Comparison of ENCODE assay signal across 15 cellular contexts in the genomic region with DNA sequence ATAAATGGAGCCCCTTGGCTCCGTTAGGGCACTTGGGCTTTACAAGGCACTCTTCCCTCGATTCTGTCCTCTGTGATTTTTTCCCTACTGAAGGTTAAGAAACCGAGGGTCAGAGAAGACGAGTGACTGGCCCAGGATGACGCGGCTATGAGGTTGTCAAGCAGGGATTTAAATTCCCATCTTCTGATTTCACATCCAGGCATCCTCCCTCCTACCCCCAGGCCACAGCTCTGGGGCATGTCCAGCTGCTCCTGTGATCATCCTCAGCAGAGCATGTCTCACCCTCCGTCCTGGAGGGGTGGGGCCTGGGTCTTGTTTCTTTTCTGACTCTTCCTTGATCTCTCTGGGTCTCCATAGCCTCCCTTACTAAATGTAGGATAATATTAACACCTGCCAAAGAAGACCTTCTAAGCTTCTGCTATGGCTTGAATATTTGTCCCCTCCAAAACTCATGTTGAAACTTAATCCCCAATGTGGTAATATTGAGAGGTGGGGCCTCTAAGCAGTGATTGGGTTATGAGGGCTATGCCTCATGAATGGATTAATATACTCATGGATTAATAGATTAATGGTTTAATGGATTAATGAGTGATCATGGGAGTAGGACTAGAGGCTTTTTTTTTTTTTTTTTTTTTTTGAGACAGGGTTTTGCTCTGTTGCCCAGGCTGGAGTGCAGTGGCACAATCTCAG. TPM values are rescaled to one million over a fixed set of nuclear protein-coding genes. Genes with fewer than 3 reads are reported as not detected.
DNase-seq lines count a peak whose midpoint lies in the region; ATAC-seq and TF ChIP-seq lines count a peak whose summit lies in the region.
"Had no signal": no experiment of that assay in that cellular context is flagged by ENCODE, and none has a peak within 500 bp of the region (broad histone marks: within the 10 kb centered on the region; RNA-seq: fewer than 3 reads in every experiment).

No MANE protein-coding gene starts in this region.

- peaks cover 27 to 31% of the 10 kb centered on the region in 2 experiments for H3K4me1 Mint-ChIP-seq in H9
- H3K4me1 Mint-ChIP-seq in activated CD4-positive, alpha-beta memory T cell treated with anti-CD3 and anti-CD28 coated beads for 36 hours (ENCODE audit: low read depth): no peaks in the 10 kb centered on the region
- H3K4me1 Mint-ChIP-seq: activated CD4-positive, alpha-beta memory T cell treated with anti-CD3 and anti-CD28 coated beads, Interleukin-2, amount 10 ng/mL, durations not matched to agents 7 days and 5 days had no signal

- no peak overlapping the region for H3T11ph ChIP-seq in H9 (ENCODE audit: low read length)

- no peak overlapping the region for H2BK15ac ChIP-seq in H9 (ENCODE audit: low read depth, low read length)

- H4K91ac ChIP-seq in H9 (ENCODE audit: insufficient read length, low read depth, low read length): no peak overlapping the region

- no peak overlapping the region for H3K56ac ChIP-seq in H9 (ENCODE audit: insufficient read length, low read depth, low read length)

- H3K9ac ChIP-seq in H9 (ENCODE audit: extremely low read depth, insufficient read length, low read length) (no peak overlapping the region), smooth muscle cell (ENCODE audit: low read depth) (no peak overlapping the region)

- DNase-seq in H9 (peak; percentile 17), SJCRH30 (peak; percentile 59 to 70), fibroblast of peridontal ligament (ENCODE audit: extremely low read depth) (peak; percentile 35), smooth muscle cell (lab: John Stamatoyannopoulos, UW; ENCODE audit: unreplicated experiment) (no peak), NCI-H2107 (lab: John Stamatoyannopoulos, UW) (no peak)
- no peak for DNase-seq in activated CD4-positive, alpha-beta memory T cell treated with anti-CD3 and anti-CD28 coated beads for 36 hours
- DNase-seq: activated CD4-positive, alpha-beta memory T cell treated with anti-CD3 and anti-CD28 coated beads, Interleukin-2, amount 10 ng/mL, durations not matched to agents 7 days and 5 days; activated gamma-delta T cell; cerebellar nuclear complex; DMS 273 treated with DMSO at 0.1 percent for 48 hours; foreskin melanocyte; Kasumi-1; left cardiac atrium; naive thymus-derived CD8-positive, alpha-beta T cell had no signal

- H4K20me1 ChIP-seq in H9 (ENCODE audit: control insufficient read depth, insufficient read depth, insufficient read length): no peaks in the 10 kb centered on the region
- H4K20me1 ChIP-seq in smooth muscle cell (ENCODE audit: low read depth): no peaks in the 10 kb centered on the region

- H3K79me2 ChIP-seq in H9 (ENCODE audit: insufficient read depth, low read length): no peaks in the 10 kb centered on the region
- no peaks in the 10 kb centered on the region for H3K79me2 ChIP-seq in smooth muscle cell (ENCODE audit: low read depth)

- H2AFZ ChIP-seq in H9 (ENCODE audit: low read length): no peak overlapping the region
- H2AFZ ChIP-seq in smooth muscle cell (ENCODE audit: low read depth): no peak overlapping the region

- no peaks in the 10 kb centered on the region for H3K27me3 Mint-ChIP-seq in H9 (ENCODE audit: low read depth)
- no peaks in the 10 kb centered on the region for H3K27me3 Mint-ChIP-seq in activated CD4-positive, alpha-beta memory T cell treated with anti-CD3 and anti-CD28 coated beads for 36 hours

- intact Hi-C loops in activated CD4-positive, alpha-beta memory T cell treated with anti-CD3 and anti-CD28 coated beads for 36 hours (cut with micrococcal nuclease): no loop called here

- H3K4me3 Mint-ChIP-seq in H9: no peak overlapping the region
- no peak overlapping the region for H3K4me3 Mint-ChIP-seq in activated CD4-positive, alpha-beta memory T cell treated with anti-CD3 and anti-CD28 coated beads for 36 hours
- H3K4me3 Mint-ChIP-seq: activated CD4-positive, alpha-beta memory T cell treated with anti-CD3 and anti-CD28 coated beads, Interleukin-2, amount 10 ng/mL, durations not matched to agents 7 days and 5 days; naive thymus-derived CD8-positive, alpha-beta T cell had no signal

- no peaks in the 10 kb centered on the region for H3K9me3 ChIP-seq in H9 (ENCODE audit: control insufficient read depth, low read depth, low read length)
- H3K9me3 ChIP-seq in SJCRH30 (replicated peaks): no peaks in the 10 kb centered on the region
- H3K9me3 ChIP-seq in smooth muscle cell (replicated peaks; ENCODE audit: low read depth): no peaks in the 10 kb centered on the region

- no peak overlapping the region for H3K27ac Mint-ChIP-seq in H9
- H3K27ac Mint-ChIP-seq in activated CD4-positive, alpha-beta memory T cell treated with anti-CD3 and anti-CD28 coated beads for 36 hours: no peak overlapping the region
- H3K27ac Mint-ChIP-seq: activated CD4-positive, alpha-beta memory T cell treated with anti-CD3 and anti-CD28 coated beads, Interleukin-2, amount 10 ng/mL, durations not matched to agents 7 days and 5 days; naive thymus-derived CD8-positive, alpha-beta T cell had no signal

- no peak overlapping the region for H3K18ac ChIP-seq in H9 (ENCODE audit: insufficient read length, low read depth, low read length)

- H4K5ac ChIP-seq in H9 (ENCODE audit: insufficient read length, low read depth, low read length): no peak overlapping the region

- no peak overlapping the region for H2BK120ac ChIP-seq in H9 (ENCODE audit: low read depth, low read length, poor library complexity, severe bottlenecking)

- peaks cover 3% of the 10 kb centered on the region for H3F3A ChIP-seq in smooth muscle cell (ENCODE audit: low read depth)

- H3K9me3 Mint-ChIP-seq in H9: no peaks in the 10 kb centered on the region
- H3K9me3 Mint-ChIP-seq in activated CD4-positive, alpha-beta memory T cell treated with anti-CD3 and anti-CD28 coated beads for 36 hours: no peaks in the 10 kb centered on the region
- H3K9me3 Mint-ChIP-seq: activated CD4-positive, alpha-beta memory T cell treated with anti-CD3 and anti-CD28 coated beads, Interleukin-2, amount 10 ng/mL, durations not matched to agents 7 days and 5 days; naive thymus-derived CD8-positive, alpha-beta T cell had no signal

- H2BK12ac ChIP-seq in H9 (ENCODE audit: insufficient read length, low read depth, low read length): no peak overlapping the region

- no peak overlapping the region for H3K14ac ChIP-seq in H9 (ENCODE audit: insufficient read depth, low read length)

- H3K4ac ChIP-seq in H9 (ENCODE audit: low read depth, low read length): no peak overlapping the region

- no peaks in the 10 kb centered on the region; a peak in 1 of 7 replicates for H3K36me3 Mint-ChIP-seq in H9 (ENCODE audit: insufficient read depth in 1 of 3, low read depth in 3 of 3)
- no peaks in the 10 kb centered on the region for H3K36me3 Mint-ChIP-seq in activated CD4-positive, alpha-beta memory T cell treated with anti-CD3 and anti-CD28 coated beads for 36 hours
- H3K36me3 Mint-ChIP-seq: naive thymus-derived CD8-positive, alpha-beta T cell had no signal

- ATAC-seq in HG03342 (IDR thresholded peaks at IDR 0.05; ENCODE audit: unreplicated experiment): no peak
- ATAC-seq: left cardiac atrium; naive thymus-derived CD8-positive, alpha-beta T cell had no signal

- H3K27ac ChIP-seq in H9 (ENCODE audit: insufficient read length, low read depth, low read length) (no peak overlapping the region), SJCRH30 (no peak overlapping the region), smooth muscle cell (ENCODE audit: low read depth) (peak overlapping the region; percentile 84)

- WGBS in H9 (ENCODE audit: extremely low coverage, insufficient read length, low lambda C conversion rate): no CpG with 5 or more reads among the region's 7 CpGs
- 48% methylated on average over 7 of the region's 7 CpGs for WGBS in smooth muscle cell (ENCODE audit: low lambda C conversion rate)

- H3K4me2 ChIP-seq in H9 (ENCODE audit: insufficient read depth, insufficient read length, low read length) (no peak overlapping the region), smooth muscle cell (no peak overlapping the region)

- TF ChIP-seq CTCF in H9 (conservative IDR thresholded peaks at IDR 0.05) (no peak), smooth muscle cell (IDR thresholded peaks at IDR 0.05; ENCODE audit: borderline replicate concordance, insufficient read depth, poor library complexity, severe bottlenecking) (no peak)

- POLR2A ChIA-PET in activated CD4-positive, alpha-beta memory T cell treated with anti-CD3 and anti-CD28 coated beads for 36 hours (lab: Charles Lee): no interaction called here

- no peaks in the 10 kb centered on the region for H3K27me3 ChIP-seq in H9 (ENCODE audit: insufficient read depth, low read length)
- peaks cover 18% of the 10 kb centered on the region for H3K27me3 ChIP-seq in SJCRH30
- no peaks in the 10 kb centered on the region for H3K27me3 ChIP-seq in smooth muscle cell (ENCODE audit: low read depth)

- H3K4me3 ChIP-seq in SJCRH30 (no peak overlapping the region), smooth muscle cell (no peak overlapping the region)

- H3K23me2 ChIP-seq in H9 (ENCODE audit: insufficient read length, low read depth, low read length, poor library complexity, severe bottlenecking): no peaks in the 10 kb centered on the region

- no peak overlapping the region for H2AK5ac ChIP-seq in H9 (ENCODE audit: insufficient read length, low read length)

- peaks cover 3% of the 10 kb centered on the region; the same call in 1 of the 2 replicates for H3K4me1 ChIP-seq in H9 (ENCODE audit: insufficient read depth, low read length)
- peaks cover 5% of the 10 kb centered on the region for H3K4me1 ChIP-seq in SJCRH30
- peaks cover 14% of the 10 kb centered on the region for H3K4me1 ChIP-seq in smooth muscle cell (ENCODE audit: low read depth)

- CTCF ChIA-PET in activated CD4-positive, alpha-beta memory T cell treated with anti-CD3 and anti-CD28 coated beads for 36 hours (lab: Charles Lee): interaction anchor here (0.6 to 2.4 kb wide), 3 partner anchors 14 to 68 kb away, joined by 4 to 9 read pairs (median 4); no protein-coding TSS in a partner anchor

- no peak overlapping the region for H2BK20ac ChIP-seq in H9 (ENCODE audit: low read depth, low read length, poor library complexity, severe bottlenecking)

- no peak overlapping the region for H2BK5ac ChIP-seq in H9 (ENCODE audit: insufficient read length, low read length)

- H3K79me1 ChIP-seq in H9 (ENCODE audit: insufficient read depth, low read depth, low read length, poor library complexity, severe bottlenecking): no peaks in the 10 kb centered on the region

- no peak overlapping the region for H3K23ac ChIP-seq in H9 (ENCODE audit: insufficient read length, low read depth, low read length)

- H4K8ac ChIP-seq in H9 (replicated peaks; ENCODE audit: insufficient read length, low read depth, low read length): no peak overlapping the region

- H3K36me3 ChIP-seq in SJCRH30 (no peaks in the 10 kb centered on the region), smooth muscle cell (ENCODE audit: low read depth) (no peaks in the 10 kb centered on the region)

RNA-seq across cellular contexts. Expression of gene CRYBG2, which starts 4.6 kb away (rescaled TPM):
- total RNA-seq in H9 (2021) (11.8 and 12.8 TPM in 2 replicates), smooth muscle cell (5.2 and 9.5 TPM in 2 replicates)
- not detected in 2 replicates for total RNA-seq in SJCRH30 (2014; rRNA removed; shearing (Covaris generic))
- polyA plus RNA-seq in smooth muscle cell: 4.1 and 9.8 TPM in 2 replicates
- 1 to 10 TPM; 1.3 to 1.6 TPM for total RNA-seq in activated CD4-positive, alpha-beta memory T cell treated with anti-CD3 and anti-CD28 coated beads for 36 hours
- total RNA-seq: left cardiac atrium had no signal

RNA-seq across cellular contexts. Expression of gene ZNF683, which starts 23.2 kb away (rescaled TPM):
- total RNA-seq in H9 (2021): not detected in 2 replicates
- not detected in 2 replicates for total RNA-seq in SJCRH30 (2014; rRNA removed; shearing (Covaris generic))
- not detected in 2 replicates for total RNA-seq in smooth muscle cell
- polyA plus RNA-seq in smooth muscle cell: not detected in 2 replicates
- not detected for total RNA-seq in activated CD4-positive, alpha-beta memory T cell treated with anti-CD3 and anti-CD28 coated beads for 36 hours

RNA-seq across cellular contexts. Expression of gene CD52, which starts 31.6 kb away (rescaled TPM):
- total RNA-seq in H9 (2021): 3.8 and 4.1 TPM in 2 replicates
- total RNA-seq in SJCRH30 (2014; rRNA removed; shearing (Covaris generic)): not detected in 2 replicates
- total RNA-seq in smooth muscle cell: 1.1 TPM in 1 of 2 replicates, not detected in the other
- polyA plus RNA-seq in smooth muscle cell: 0.39 and 1.3 TPM in 2 replicates
- 100 to 1,000 TPM; 261 to 291 TPM for total RNA-seq in activated CD4-positive, alpha-beta memory T cell treated with anti-CD3 and anti-CD28 coated beads for 36 hours

RNA-seq across cellular contexts. Expression of gene UBXN11, which starts 42.9 kb away (rescaled TPM):
- total RNA-seq in H9 (2021): 13.1 and 13.7 TPM in 2 replicates
- 3.5 and 5.3 TPM in 2 replicates for total RNA-seq in SJCRH30 (2014; rRNA removed; shearing (Covaris generic))
- 3.3 and 4.8 TPM in 2 replicates for total RNA-seq in smooth muscle cell
- polyA plus RNA-seq in smooth muscle cell: 17.7 and 20.3 TPM in 2 replicates
- 10 to 100 TPM; 24.5 to 26.1 TPM for total RNA-seq in activated CD4-positive, alpha-beta memory T cell treated with anti-CD3 and anti-CD28 coated beads for 36 hours

Comparison
In these comparisons a context has a peak if more than half of its experiments do, and no peak if none do; other contexts are left out.
1. DNase-seq: peak in H9 (single experiment), SJCRH30 (2 of 2) and fibroblast of peridontal ligament (single experiment); none in smooth muscle cell (single experiment), activated CD4-positive, alpha-beta memory T cell treated with anti-CD3 and anti-CD28 coated beads for 36 hours (single experiment) and NCI-H2107 (single experiment).
2. RNA of gene CD52, which starts 31.6 kb away (total RNA-seq): 261 to 291 TPM in activated CD4-positive, alpha-beta memory T cell treated with anti-CD3 and anti-CD28 coated beads for 36 hours; 3.8 to 4.1 TPM in H9, 1.1 TPM in smooth muscle cell and not detected in SJCRH30; every median in the first group is over 10 times any median in the second.